ENCODE assay signal across 11 cellular contexts in genomic region chr5:142542906-142543305, GRCh38.
DNase-seq lines count a peak whose midpoint lies in the region; ATAC-seq, FAIRE-seq and TF ChIP-seq lines count a peak whose summit lies in the region.
"Had no signal": no experiment of that assay in that cellular context is flagged by ENCODE, and none has a peak within 500 bp of the region (broad histone marks: within the 10 kb centered on the region; RNA-seq: fewer than 3 reads in every experiment).

No MANE protein-coding gene starts in this region.

- H3K9me3 ChIP-seq in right cardiac atrium (ENCODE audit: control insufficient read depth, low read length): no peaks in the 10 kb centered on the region
- H3K9me3 ChIP-seq in smooth muscle cell (replicated peaks; ENCODE audit: low read depth): no peaks in the 10 kb centered on the region
- no peaks in the 10 kb centered on the region for H3K9me3 ChIP-seq in kidney (ENCODE audit: control insufficient read depth in 1 of 2, low read length in 2 of 2)

- ATAC-seq in right cardiac atrium: peak; percentile 87 to 92
- ATAC-seq in GM21723 (IDR thresholded peaks at IDR 0.05; ENCODE audit: unreplicated experiment): no peak
- ATAC-seq in T-cell (replicated peaks in 1 of 4): no peak
- ATAC-seq: GM12878 had no signal

- FAIRE-seq in kidney (lab: Jason Lieb, UNC): no peak
- FAIRE-seq: frontal cortex, GM12878 had no signal

- no peaks in the 10 kb centered on the region for H4K20me1 ChIP-seq in smooth muscle cell (ENCODE audit: low read depth)

- H3K36me3 ChIP-seq in smooth muscle cell (ENCODE audit: low read depth) (no peaks in the 10 kb centered on the region), kidney (ENCODE audit: control insufficient read depth in 1 of 2, insufficient read depth in 2 of 2, low read length in 2 of 2) (no peaks in the 10 kb centered on the region)

- POLR2A ChIA-PET in T-cell (lab: Charles Lee): no interaction called here

- no peak overlapping the region for H2AFZ ChIP-seq in smooth muscle cell (ENCODE audit: low read depth)

- intact Hi-C loops in right cardiac atrium (cut with DNase I) (loop anchor here in 2 of 4 donors (10.0 kb wide), 2 partner anchors 178 to 218 kb away; partner anchors contain the start of gene SPRY4 (in 1 of the 2)), kidney (cut with DNase I) (loop anchor here (10.0 kb wide), 1 partner anchor 218 kb away; the partner anchor contains the start of gene SPRY4)

- DNase-seq in GM04504 (ENCODE audit: low read depth) (peak; percentile 38), chondrocyte (ENCODE audit: low spot score) (no peak), right cardiac atrium (no peak), smooth muscle cell (lab: John Stamatoyannopoulos, UW; ENCODE audit: unreplicated experiment) (no peak), COR-L47 (lab: John Stamatoyannopoulos, UW) (no peak), T-cell (no peak), kidney (no peak)

- H3F3A ChIP-seq in smooth muscle cell (ENCODE audit: low read depth): peaks cover 34% of the 10 kb centered on the region

- WGBS in right cardiac atrium: 35% methylated on average over 3 of the region's 3 CpGs
- WGBS in smooth muscle cell (ENCODE audit: low lambda C conversion rate): 69% methylated on average over 3 of the region's 3 CpGs

- H3K27ac Mint-ChIP-seq in chondrocyte (ENCODE audit: unreplicated experiment) (peak overlapping the region; percentile 60), T-cell (no peak overlapping the region)
- H3K27ac Mint-ChIP-seq: memory B cell had no signal

- H3K36me3 Mint-ChIP-seq in chondrocyte (ENCODE audit: low read depth): no peaks in the 10 kb centered on the region
- H3K36me3 Mint-ChIP-seq in T-cell: no peaks in the 10 kb centered on the region
- H3K36me3 Mint-ChIP-seq: memory B cell had no signal

- H3K27ac ChIP-seq in right cardiac atrium (ENCODE audit: low read length) (peak overlapping the region; percentile 57), smooth muscle cell (ENCODE audit: low read depth) (peak overlapping the region; percentile 95), kidney (ENCODE audit: low read depth in 2 of 2, low read length in 2 of 2) (peak overlapping the region in 1 of 2 donors; percentile 53)

- H3K4me2 ChIP-seq in smooth muscle cell: peak overlapping the region; percentile 71

- H3K79me2 ChIP-seq in smooth muscle cell (ENCODE audit: low read depth): no peaks in the 10 kb centered on the region

- H3K9ac ChIP-seq in smooth muscle cell (ENCODE audit: low read depth) (no peak overlapping the region), kidney (ENCODE audit: low read length in 2 of 2) (no peak overlapping the region)

- CTCF ChIA-PET in T-cell (lab: Charles Lee): interaction anchor here in 1 of 2 donors (0.6 to 1.0 kb wide), 3 partner anchors 254 to 552 kb away, joined by 3 to 5 read pairs (median 4); no protein-coding TSS in a partner anchor

- no peaks in the 10 kb centered on the region for H3K27me3 ChIP-seq in right cardiac atrium (ENCODE audit: control insufficient read depth, insufficient read depth)
- no peaks in the 10 kb centered on the region for H3K27me3 ChIP-seq in smooth muscle cell (ENCODE audit: low read depth)

- no peaks in the 10 kb centered on the region for H3K9me3 Mint-ChIP-seq in chondrocyte (ENCODE audit: low read depth)
- no peaks in the 10 kb centered on the region for H3K9me3 Mint-ChIP-seq in T-cell

- peaks cover 60% of the 10 kb centered on the region for H3K4me1 Mint-ChIP-seq in chondrocyte (ENCODE audit: low read depth)
- peaks cover 0 to 1% (median 0%) of the 10 kb centered on the region in 3 donors for H3K4me1 Mint-ChIP-seq in T-cell
- H3K4me1 Mint-ChIP-seq: memory B cell had no signal

- H3K4me3 Mint-ChIP-seq in chondrocyte (ENCODE audit: unreplicated experiment) (no peak overlapping the region), T-cell (no peak overlapping the region)
- H3K4me3 Mint-ChIP-seq: memory B cell had no signal

- peaks cover 5% of the 10 kb centered on the region for H3K4me1 ChIP-seq in right cardiac atrium (ENCODE audit: control insufficient read depth, insufficient read depth, low read length)
- H3K4me1 ChIP-seq in smooth muscle cell (ENCODE audit: low read depth): peaks cover 18% of the 10 kb centered on the region
- no peaks in the 10 kb centered on the region for H3K4me1 ChIP-seq in kidney (ENCODE audit: control insufficient read depth in 1 of 2, insufficient read depth in 1 of 2, low read depth in 1 of 2, low read length in 2 of 2)

- H3K4me3 ChIP-seq in right cardiac atrium (ENCODE audit: low read length): no peak overlapping the region
- H3K4me3 ChIP-seq in smooth muscle cell: no peak overlapping the region
- H3K4me3 ChIP-seq in kidney (ENCODE audit: low read length in 2 of 2): no peak overlapping the region
- H3K4me3 ChIP-seq: GM12878 had no signal

- TF ChIP-seq CTCF in chondrocyte (IDR thresholded peaks at IDR 0.05) (peak; percentile 63), smooth muscle cell (IDR thresholded peaks at IDR 0.05; ENCODE audit: borderline replicate concordance, insufficient read depth, poor library complexity, severe bottlenecking) (no peak), kidney (IDR thresholded peaks at IDR 0.05; ENCODE audit: borderline replicate concordance, extremely low read depth, insufficient read depth) (no peak)

- H3K27me3 Mint-ChIP-seq in chondrocyte (ENCODE audit: low read depth) (no peaks in the 10 kb centered on the region), T-cell (peaks cover 6 to 9% of the 10 kb centered on the region in 2 donors)

Comparison
In these comparisons a context has a peak if more than half of its experiments do, and no peak if none do; other contexts are left out.
1. ATAC-seq: peak in right cardiac atrium (2 of 2); none in GM21723 (single experiment) and T-cell (0 of 4).